18 cellular contexts compared by ENCODE assay signal in the genomic region with DNA sequence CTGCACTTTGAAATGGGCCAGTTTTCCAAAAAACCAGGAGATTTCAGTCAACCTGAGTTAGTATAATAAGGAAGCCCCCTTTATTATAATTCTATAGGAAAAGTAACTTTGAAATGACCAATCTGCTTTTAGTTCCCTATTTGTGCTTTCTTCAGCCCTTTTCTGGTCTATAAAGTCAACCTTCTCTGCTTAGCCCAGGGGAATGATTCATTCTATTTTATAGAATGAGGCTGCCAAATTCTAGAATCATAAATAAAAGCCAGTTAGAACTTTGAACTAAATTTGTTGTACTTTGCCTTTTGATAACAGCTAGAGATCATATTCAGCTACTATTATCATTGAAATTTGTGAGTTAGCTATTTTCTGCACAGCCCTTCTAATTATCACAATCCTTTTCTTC. TPM values are rescaled to one million over a fixed set of nuclear protein-coding genes. Genes with fewer than 3 reads are reported as not detected.
"Had no signal": no experiment of that assay in that cellular context is flagged by ENCODE, and none has a peak within 500 bp of the region (broad histone marks: within the 10 kb centered on the region; RNA-seq: fewer than 3 reads in every experiment).

No MANE protein-coding gene starts in this region.

- H3K36me3 ChIP-seq: brain microvascular endothelial cell had no signal

- H3K4me1 Mint-ChIP-seq: activated B cell treated with CpG ODN at 0.5 μM for 24 hours; activated naive CD4-positive, alpha-beta T cell treated with anti-CD3 and anti-CD28 coated beads, Interleukin-2, amount 50 U/mL, for 24 hours; stimulated activated effector memory CD8-positive, alpha-beta T cell treated with anti-CD3 and anti-CD28 coated beads, Interleukin-12 subunit alpha, Interleukin-12 subunit beta, amount 100 ng/mL, for 72 hours had no signal

- H3K27ac ChIP-seq: brain microvascular endothelial cell, gastroesophageal sphincter had no signal

- H3K9me3 Mint-ChIP-seq: activated B cell treated with CpG ODN at 0.5 μM for 24 hours; activated CD4-positive, alpha-beta T cell treated with anti-CD3 and anti-CD28 coated beads, Interleukin-2, amount 10 ng/mL, durations not matched to agents 24 days and 14 days; activated naive CD4-positive, alpha-beta T cell treated with anti-CD3 and anti-CD28 coated beads, Interleukin-2, amount 50 U/mL, for 24 hours; stimulated activated effector memory CD8-positive, alpha-beta T cell treated with anti-CD3 and anti-CD28 coated beads, Interleukin-12 subunit alpha, Interleukin-12 subunit beta, amount 100 ng/mL, for 72 hours had no signal

- H3K27me3 Mint-ChIP-seq: activated B cell treated with CpG ODN at 0.5 μM for 24 hours; activated CD4-positive, alpha-beta T cell treated with anti-CD3 and anti-CD28 coated beads, Interleukin-2, amount 10 ng/mL, durations not matched to agents 24 days and 14 days; activated naive CD4-positive, alpha-beta T cell treated with anti-CD3 and anti-CD28 coated beads, Interleukin-2, amount 50 U/mL, for 24 hours had no signal

- H3K4me2 ChIP-seq: smooth muscle cell had no signal

- H3K4me3 ChIP-seq: gastroesophageal sphincter, smooth muscle cell had no signal

- ATAC-seq: gastroesophageal sphincter; left ventricle myocardium superior; stimulated activated effector memory CD8-positive, alpha-beta T cell treated with anti-CD3 and anti-CD28 coated beads, Interleukin-12 subunit alpha, Interleukin-12 subunit beta, amount 100 ng/mL, for 72 hours had no signal

- H3K4me1 ChIP-seq: gastroesophageal sphincter had no signal

- H3K4me3 Mint-ChIP-seq: activated B cell treated with CpG ODN at 0.5 μM for 24 hours; activated CD4-positive, alpha-beta T cell treated with anti-CD3 and anti-CD28 coated beads, Interleukin-2, amount 10 ng/mL, durations not matched to agents 24 days and 14 days; activated naive CD4-positive, alpha-beta T cell treated with anti-CD3 and anti-CD28 coated beads, Interleukin-2, amount 50 U/mL, for 24 hours; stimulated activated effector memory CD8-positive, alpha-beta T cell treated with anti-CD3 and anti-CD28 coated beads, Interleukin-12 subunit alpha, Interleukin-12 subunit beta, amount 100 ng/mL, for 72 hours had no signal

- DNase-seq: activated B cell treated with CpG ODN at 0.5 μM for 24 hours; activated CD4-positive, alpha-beta T cell treated with anti-CD3 and anti-CD28 coated beads, Interleukin-2, amount 10 ng/mL, durations not matched to agents 24 days and 14 days; activated T-cell treated with anti-CD3 and anti-CD28 coated beads for 4 hours; amniotic stem cell; brain microvascular endothelial cell; cerebellar nuclear complex; dermis blood vessel endothelial cell; kidney; left ventricle myocardium superior; mesendoderm; posterior cingulate gyrus; substantia nigra; T-helper 1 cell; trophoblast cell had no signal

- H3K9me3 ChIP-seq: gastroesophageal sphincter had no signal

- H3K27ac Mint-ChIP-seq: activated B cell treated with CpG ODN at 0.5 μM for 24 hours; activated naive CD4-positive, alpha-beta T cell treated with anti-CD3 and anti-CD28 coated beads, Interleukin-2, amount 50 U/mL, for 24 hours; stimulated activated effector memory CD8-positive, alpha-beta T cell treated with anti-CD3 and anti-CD28 coated beads, Interleukin-12 subunit alpha, Interleukin-12 subunit beta, amount 100 ng/mL, for 72 hours had no signal

- H3K27me3 ChIP-seq: brain microvascular endothelial cell, gastroesophageal sphincter had no signal

RNA-seq across cellular contexts. Expression of gene MYH15, which starts 54.2 kb away (rescaled TPM):
- polyA plus RNA-seq: smooth muscle cell had no signal
